1 cellular context compared by ENCODE assay signal in the genomic region with DNA sequence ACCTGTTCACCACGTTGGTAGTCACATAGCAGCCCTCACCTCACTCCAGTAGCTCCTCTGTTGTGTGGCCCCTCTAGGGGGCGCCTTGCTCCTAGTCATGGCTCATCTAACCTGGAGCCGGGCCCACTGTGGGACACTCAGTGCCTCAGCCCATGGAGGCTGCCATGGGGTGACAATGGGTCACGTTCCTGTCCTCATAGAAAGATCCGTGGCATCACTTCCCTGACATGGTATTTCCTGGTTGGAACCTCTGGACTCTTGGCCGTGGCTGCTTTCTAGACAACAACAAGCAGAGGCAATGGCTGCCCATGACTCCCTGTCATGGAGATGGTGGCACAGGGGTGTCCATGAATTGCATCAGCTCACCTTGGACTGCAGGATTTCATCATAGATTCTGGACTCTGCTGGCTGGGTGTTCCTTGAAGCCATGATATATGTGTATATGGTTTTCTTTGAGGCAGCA.
TF ChIP-seq lines count a peak whose summit lies in the region.

No MANE protein-coding gene starts in this region.

TF ChIP-seq in GM12878, 131 proteins besides CTCF, POLR2A, EP300 and RAD21 (continued from another document):
- 0 out of 2 replicates have a peak, but pooled peaks have one; percentile 49 for TF ChIP-seq YY1 (IDR thresholded peaks at IDR 0.05; ENCODE audit: low read depth, low read length)
- no peak for TF ChIP-seq JUNB (IDR thresholded peaks at IDR 0.05)
- TF ChIP-seq SMC3 (IDR thresholded peaks at IDR 0.05; ENCODE audit: borderline replicate concordance, low read length), result peak; percentile 39; the same call in 1 of the 2 replicates
- peak; percentile 44; the same call in 1 of the 2 replicates for TF ChIP-seq EED (IDR thresholded peaks at IDR 0.05; ENCODE audit: low read depth)
- 0 out of 2 replicates have a peak, but pooled peaks have one; percentile 6 for TF ChIP-seq LARP7 (IDR thresholded peaks at IDR 0.05)
- TF ChIP-seq IRF4 (IDR thresholded peaks at IDR 0.05; ENCODE audit: low read depth, low read length), result 0 out of 2 replicates have a peak, but pooled peaks have one; percentile 4
